8 cellular contexts compared by ENCODE assay signal in the genomic region with DNA sequence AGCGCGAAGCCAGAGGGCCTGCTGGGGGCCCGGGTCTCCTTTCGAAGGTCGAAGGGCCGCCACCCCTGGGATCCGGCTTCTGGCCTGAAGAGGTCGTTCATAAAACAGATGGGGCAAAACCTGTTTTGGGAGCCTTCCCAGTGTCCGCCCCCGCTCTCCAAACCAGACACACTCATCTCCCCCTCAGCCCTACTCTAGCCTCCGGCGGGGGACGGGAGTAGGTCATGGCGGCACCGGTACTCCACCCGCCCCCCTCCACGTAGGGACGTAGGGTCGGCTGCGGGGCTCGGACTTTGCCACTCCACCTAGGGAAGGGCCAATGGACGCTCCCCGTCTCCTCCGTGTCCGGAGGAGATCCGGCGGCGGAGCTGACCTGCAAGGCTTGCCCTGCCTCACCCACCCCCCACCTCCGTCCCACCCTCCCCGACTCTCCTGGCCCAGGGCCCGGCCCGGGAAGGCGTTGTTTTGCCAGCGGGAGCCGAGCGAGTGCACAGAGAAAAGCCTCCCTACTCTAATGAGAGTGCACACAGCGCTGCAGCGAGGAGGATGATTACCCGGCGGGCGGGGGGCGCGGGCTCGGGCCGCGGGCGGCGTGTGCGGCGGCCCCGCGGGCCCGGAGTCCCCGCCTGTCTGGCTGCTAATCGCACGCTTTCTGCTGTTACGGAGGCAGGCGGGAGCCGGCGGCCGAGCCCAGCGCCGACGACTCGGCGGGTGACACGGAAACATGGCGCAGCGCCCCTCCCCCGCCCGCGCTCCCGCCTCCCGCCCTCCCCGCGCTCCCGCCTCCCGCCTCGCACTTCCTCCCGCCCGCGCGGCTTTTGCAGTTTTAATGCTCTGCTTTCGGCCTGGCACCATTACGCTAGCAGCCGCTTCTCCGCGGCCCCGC. TPM values are rescaled to one million over a fixed set of nuclear protein-coding genes. Genes with fewer than 3 reads are reported as not detected.
DNase-seq lines count a peak whose midpoint lies in the region; ATAC-seq lines count a peak whose summit lies in the region.

No MANE protein-coding gene starts in this region.

- no peaks in the 10 kb centered on the region for H3K9me3 ChIP-seq in effector memory CD4-positive, alpha-beta T cell (ENCODE audit: control insufficient read depth, low read length)
- no peaks in the 10 kb centered on the region for H3K9me3 ChIP-seq in mononuclear cell (ENCODE audit: low read depth, low read length)

- H3K4me1 ChIP-seq in effector memory CD4-positive, alpha-beta T cell (ENCODE audit: control insufficient read depth, insufficient read depth, low read length, poor library complexity, severe bottlenecking), result peaks cover 26% of the 10 kb centered on the region
- peaks cover 36% of the 10 kb centered on the region for H3K4me1 ChIP-seq in mononuclear cell (ENCODE audit: insufficient read depth, low read length)

- POLR2A ChIA-PET in activated CD4-positive, alpha-beta memory T cell treated with anti-CD3 and anti-CD28 coated beads for 36 hours (lab: Charles Lee), result interaction anchor here (0.9 to 1.5 kb wide), 4 partner anchors 8 to 71 kb away, joined by 3 to 4 read pairs (median 4); a partner anchor contains a TSS

- H3K36me3 Mint-ChIP-seq in activated CD4-positive, alpha-beta memory T cell treated with anti-CD3 and anti-CD28 coated beads for 36 hours, result no peaks in the 10 kb centered on the region

- H3K27me3 Mint-ChIP-seq in activated CD4-positive, alpha-beta memory T cell treated with anti-CD3 and anti-CD28 coated beads for 36 hours, result no peaks in the 10 kb centered on the region
- H3K27me3 Mint-ChIP-seq in stimulated activated naive CD8-positive, alpha-beta T cell treated with anti-CD3 and anti-CD28 coated beads, Interleukin-15, amount 100 ng/mL, for 72 hours, result no peaks in the 10 kb centered on the region

- no peaks in the 10 kb centered on the region for H3K36me3 ChIP-seq in effector memory CD4-positive, alpha-beta T cell (ENCODE audit: control insufficient read depth, insufficient read depth, low read length)

- intact Hi-C loops in activated CD4-positive, alpha-beta memory T cell treated with anti-CD3 and anti-CD28 coated beads for 36 hours (cut with micrococcal nuclease), result loop anchor here (1.0 kb wide), 2 partner anchors 8 to 47 kb away; no protein-coding TSS in a partner anchor

- peak overlapping the region; percentile 76 for H3K4me3 Mint-ChIP-seq in activated CD4-positive, alpha-beta memory T cell treated with anti-CD3 and anti-CD28 coated beads for 36 hours
- peak overlapping the region; percentile 90 for H3K4me3 Mint-ChIP-seq in stimulated activated naive CD8-positive, alpha-beta T cell treated with anti-CD3 and anti-CD28 coated beads, Interleukin-15, amount 100 ng/mL, for 72 hours

- CTCF ChIA-PET in activated CD4-positive, alpha-beta memory T cell treated with anti-CD3 and anti-CD28 coated beads for 36 hours (lab: Charles Lee), result interaction anchor here (1.6 kb wide), 1 partner anchor 13 kb away, joined by 4 read pairs; no protein-coding TSS in a partner anchor

- H3K4me1 Mint-ChIP-seq in activated CD4-positive, alpha-beta memory T cell treated with anti-CD3 and anti-CD28 coated beads for 36 hours (ENCODE audit: low read depth), result peaks cover 11% of the 10 kb centered on the region
- peaks cover 15% of the 10 kb centered on the region for H3K4me1 Mint-ChIP-seq in stimulated activated naive CD8-positive, alpha-beta T cell treated with anti-CD3 and anti-CD28 coated beads, Interleukin-15, amount 100 ng/mL, for 72 hours

- DNase-seq in SHP77 (lab: John Stamatoyannopoulos, UW) (peak; percentile 36 to 61), SHP77 treated with DMSO at 0.1 percent for 48 hours (lab: John Stamatoyannopoulos, UW) (no peak), NCI-H2196 treated with DMSO at 0.1 percent for 48 hours (lab: John Stamatoyannopoulos, UW; ENCODE audit: unreplicated experiment) (peak; percentile 43), mesenteric fat pad (ENCODE audit: low spot score) (no peak)
- DNase-seq in activated CD4-positive, alpha-beta memory T cell treated with anti-CD3 and anti-CD28 coated beads for 36 hours, result peak; percentile 81
- DNase-seq in effector memory CD4-positive, alpha-beta T cell, result peak; percentile 55 to 61 (median 61)
- peak; percentile 61 to 74 for DNase-seq in stimulated activated naive CD8-positive, alpha-beta T cell treated with anti-CD3 and anti-CD28 coated beads, Interleukin-15, amount 100 ng/mL, for 72 hours

- peak overlapping the region; percentile 56 for H3K4me3 ChIP-seq in effector memory CD4-positive, alpha-beta T cell (ENCODE audit: insufficient read depth, low read depth, low read length, poor library complexity, severe bottlenecking)
- H3K4me3 ChIP-seq in mononuclear cell (ENCODE audit: low read length), result peak overlapping the region; percentile 41

- H3K27ac Mint-ChIP-seq in activated CD4-positive, alpha-beta memory T cell treated with anti-CD3 and anti-CD28 coated beads for 36 hours, result peak overlapping the region; percentile 70
- peak overlapping the region; percentile 78 to 95 for H3K27ac Mint-ChIP-seq in stimulated activated naive CD8-positive, alpha-beta T cell treated with anti-CD3 and anti-CD28 coated beads, Interleukin-15, amount 100 ng/mL, for 72 hours

- H3K9me3 Mint-ChIP-seq in activated CD4-positive, alpha-beta memory T cell treated with anti-CD3 and anti-CD28 coated beads for 36 hours, result no peaks in the 10 kb centered on the region
- H3K9me3 Mint-ChIP-seq in stimulated activated naive CD8-positive, alpha-beta T cell treated with anti-CD3 and anti-CD28 coated beads, Interleukin-15, amount 100 ng/mL, for 72 hours, result no peaks in the 10 kb centered on the region

- peaks cover 4% of the 10 kb centered on the region for H3K27me3 ChIP-seq in effector memory CD4-positive, alpha-beta T cell (replicated peaks; ENCODE audit: control insufficient read depth, insufficient read depth, low read length, poor library complexity, severe bottlenecking)
- no peaks in the 10 kb centered on the region for H3K27me3 ChIP-seq in mononuclear cell (ENCODE audit: insufficient read depth, low read length)

- peak overlapping the region; percentile 57 for H3K27ac ChIP-seq in effector memory CD4-positive, alpha-beta T cell (ENCODE audit: insufficient read depth, low read length, poor library complexity, severe bottlenecking)

- ATAC-seq in stimulated activated naive CD8-positive, alpha-beta T cell treated with anti-CD3 and anti-CD28 coated beads, Interleukin-15, amount 100 ng/mL, for 72 hours, result peak; percentile 31

RNA-seq across cellular contexts. Expression of a gene that starts 8.3 kb away (rescaled TPM):
- 10 to 100 TPM; 33.7 to 35.0 TPM for total RNA-seq in activated CD4-positive, alpha-beta memory T cell treated with anti-CD3 and anti-CD28 coated beads for 36 hours
- 42.3 TPM for total RNA-seq in mononuclear cell
- 20.5 TPM for total RNA-seq in mesenteric fat pad

Comparison
In these comparisons a context has a peak if more than half of its experiments do, and no peak if none do; other contexts are left out.
1. DNase-seq: peak in SHP77 (2 of 2), NCI-H2196 treated with DMSO at 0.1 percent for 48 hours (single experiment), activated CD4-positive, alpha-beta memory T cell treated with anti-CD3 and anti-CD28 coated beads for 36 hours (single experiment), effector memory CD4-positive, alpha-beta T cell (3 of 3) and stimulated activated naive CD8-positive, alpha-beta T cell treated with anti-CD3 and anti-CD28 coated beads, Interleukin-15, amount 100 ng/mL, for 72 hours (2 of 2); none in SHP77 treated with DMSO at 0.1 percent for 48 hours (single experiment) and mesenteric fat pad (single experiment).